Comparison of ENCODE assay signal across 20 cellular contexts in the genomic region with DNA sequence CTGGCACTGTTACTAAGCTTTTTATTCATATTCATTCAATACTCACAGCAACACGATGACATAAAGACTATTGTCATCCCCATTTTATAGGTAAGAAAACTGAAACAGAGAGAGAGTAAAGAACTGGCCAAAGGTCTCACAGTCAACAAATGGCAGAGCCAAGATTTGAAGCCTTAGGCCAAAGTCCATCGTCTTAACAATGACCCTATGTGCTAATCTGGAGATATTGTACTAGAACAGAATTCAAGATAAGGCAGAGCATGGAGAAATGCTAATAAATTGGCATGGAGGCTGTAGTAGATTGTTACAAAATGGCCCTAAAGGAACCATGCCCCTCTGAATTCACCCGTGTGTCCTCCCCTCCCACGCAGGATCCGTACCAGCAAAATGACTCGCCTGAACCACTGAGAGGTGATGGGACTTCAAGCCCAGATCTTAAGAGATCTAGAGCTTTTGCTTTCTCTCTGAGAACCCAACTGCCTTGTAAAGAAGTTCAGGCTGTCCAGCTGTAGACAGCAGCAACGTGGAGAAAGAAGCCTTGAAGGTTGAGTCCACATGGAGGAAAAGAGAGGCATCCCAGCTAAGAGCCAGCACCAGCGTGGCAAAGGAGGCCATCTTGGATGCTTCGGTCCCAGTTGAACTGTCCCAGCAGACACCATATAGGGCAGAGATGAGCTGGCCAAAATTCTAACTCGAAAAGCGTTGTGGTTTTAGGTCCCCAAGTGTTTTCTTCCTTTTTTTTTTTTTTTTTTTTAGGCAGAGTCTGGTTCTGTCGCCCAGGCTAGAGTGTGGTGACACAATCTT. TPM values are rescaled to one million over a fixed set of nuclear protein-coding genes. Genes with fewer than 3 reads are reported as not detected.
DNase-seq lines count a peak whose midpoint lies in the region; ATAC-seq, FAIRE-seq and TF ChIP-seq lines count a peak whose summit lies in the region.
"Had no signal": no experiment of that assay in that cellular context is flagged by ENCODE, and none has a peak within 500 bp of the region (broad histone marks: within the 10 kb centered on the region; RNA-seq: fewer than 3 reads in every experiment).

No MANE protein-coding gene starts in this region.

- no peak overlapping the region for H3K4me2 ChIP-seq in H1 (ENCODE audit: insufficient read depth in 1 of 2, low read depth in 2 of 2, low read length in 2 of 2)

- no peaks in the 10 kb centered on the region for H3K36me3 ChIP-seq in H1 (ENCODE audit: control insufficient read depth in 2 of 4, insufficient read depth in 4 of 4, low read length in 3 of 4)
- H3K36me3 ChIP-seq: right lobe of liver had no signal

- H3K79me1 ChIP-seq in H1 (ENCODE audit: low read depth, low read length) = no peaks in the 10 kb centered on the region

- FAIRE-seq in H1 (lab: Jason Lieb, UNC) = no peak
- FAIRE-seq: bronchial epithelial cell, islet of Langerhans had no signal

- no peak for TF ChIP-seq POLR2A in H1 (IDR thresholded peaks at IDR 0.05; ENCODE audit: control extremely low read depth in 1 of 2, low read depth in 2 of 2, low read length in 2 of 2)

- H4K8ac ChIP-seq in H1 (ENCODE audit: extremely low read depth, insufficient read depth, low read length) = no peak overlapping the region

- WGBS in H1 (ENCODE audit: extremely low coverage in 1 of 2, insufficient coverage in 1 of 2, insufficient read length in 1 of 2, insufficient replicate concordance in 2 of 2, low coverage in 1 of 2, low lambda C conversion rate in 2 of 2, missing lambda C conversion rate in 1 of 2), 2 experiments = 94% methylated on average over 9 of the region's 12 CpGs; no CpG with 5 or more reads in 1 of the 2 experiments

- no peaks in the 10 kb centered on the region for H3K9me3 Mint-ChIP-seq in activated naive CD8-positive, alpha-beta T cell treated with anti-CD3 and anti-CD28 coated beads, Interleukin-2, amount 50 U/mL, for 24 hours
- H3K9me3 Mint-ChIP-seq in activated naive CD8-positive, alpha-beta T cell treated with anti-CD3 and anti-CD28 coated beads for 36 hours = no peaks in the 10 kb centered on the region
- H3K9me3 Mint-ChIP-seq in stimulated activated naive CD8-positive, alpha-beta T cell treated with anti-CD3 and anti-CD28 coated beads, Interleukin-15, amount 100 ng/mL, for 72 hours = no peaks in the 10 kb centered on the region
- H3K9me3 Mint-ChIP-seq: HFFc6; stimulated activated memory B cell treated with anti-CD40 and anti-IgM and Interleukin-4, amounts not matched to agents 10 μg/mL and 1 μg/mL and 100 μg/mL, for 72 hours had no signal

- no peaks in the 10 kb centered on the region for H3K79me2 ChIP-seq in H1 (ENCODE audit: control insufficient read depth in 1 of 2, insufficient read depth in 2 of 2, low read length in 2 of 2)

- H3K27me3 Mint-ChIP-seq in activated naive CD8-positive, alpha-beta T cell treated with anti-CD3 and anti-CD28 coated beads, Interleukin-2, amount 50 U/mL, for 24 hours = peaks cover 5% of the 10 kb centered on the region
- H3K27me3 Mint-ChIP-seq in activated naive CD8-positive, alpha-beta T cell treated with anti-CD3 and anti-CD28 coated beads for 36 hours = no peaks in the 10 kb centered on the region
- H3K27me3 Mint-ChIP-seq in stimulated activated naive CD8-positive, alpha-beta T cell treated with anti-CD3 and anti-CD28 coated beads, Interleukin-15, amount 100 ng/mL, for 72 hours = no peaks in the 10 kb centered on the region
- H3K27me3 Mint-ChIP-seq: activated naive CD8-positive, alpha-beta T cell treated with anti-CD3 and anti-CD28 coated beads, Interleukin-2, amount 10 ng/mL, durations not matched to agents 7 days and 5 days; stimulated activated memory B cell treated with anti-CD40 and anti-IgM and Interleukin-4, amounts not matched to agents 10 μg/mL and 1 μg/mL and 100 μg/mL, for 72 hours had no signal

- H2BK5ac ChIP-seq in H1 (ENCODE audit: low read depth, low read length) = no peak overlapping the region

- H3K36me3 Mint-ChIP-seq in activated naive CD8-positive, alpha-beta T cell treated with anti-CD3 and anti-CD28 coated beads, Interleukin-2, amount 50 U/mL, for 24 hours (ENCODE audit: low read depth) = no peaks in the 10 kb centered on the region
- no peaks in the 10 kb centered on the region for H3K36me3 Mint-ChIP-seq in activated naive CD8-positive, alpha-beta T cell treated with anti-CD3 and anti-CD28 coated beads for 36 hours
- H3K36me3 Mint-ChIP-seq: stimulated activated memory B cell treated with anti-CD40 and anti-IgM and Interleukin-4, amounts not matched to agents 10 μg/mL and 1 μg/mL and 100 μg/mL, for 72 hours had no signal

- no peak overlapping the region for H3K9ac ChIP-seq in H1 (replicated peaks in 1 of 4; ENCODE audit: extremely low read depth in 1 of 4, low read depth in 3 of 4, low read length in 3 of 4)

- H3K27ac Mint-ChIP-seq in activated naive CD8-positive, alpha-beta T cell treated with anti-CD3 and anti-CD28 coated beads, Interleukin-2, amount 50 U/mL, for 24 hours = no peak overlapping the region
- no peak overlapping the region for H3K27ac Mint-ChIP-seq in activated naive CD8-positive, alpha-beta T cell treated with anti-CD3 and anti-CD28 coated beads for 36 hours
- no peak overlapping the region for H3K27ac Mint-ChIP-seq in stimulated activated naive CD8-positive, alpha-beta T cell treated with anti-CD3 and anti-CD28 coated beads, Interleukin-15, amount 100 ng/mL, for 72 hours
- H3K27ac Mint-ChIP-seq: activated naive CD8-positive, alpha-beta T cell treated with anti-CD3 and anti-CD28 coated beads, Interleukin-2, amount 10 ng/mL, durations not matched to agents 7 days and 5 days; HFFc6 had no signal

- TF ChIP-seq EP300 in H1 (IDR thresholded peaks at IDR 0.05; ENCODE audit: borderline replicate concordance in 1 of 2, low read depth in 2 of 2, low read length in 2 of 2) = no peak

- H3K23ac ChIP-seq in H1 (ENCODE audit: insufficient read length) = no peak overlapping the region

- no peak overlapping the region for H3K14ac ChIP-seq in H1 (ENCODE audit: insufficient read length)

- no peak for TF ChIP-seq CTCF in H1 (IDR thresholded peaks at IDR 0.05; ENCODE audit: control extremely low read depth in 1 of 3, insufficient read depth in 1 of 3, low read depth in 1 of 3, low read length in 3 of 3)

- H3K9me3 ChIP-seq in H1 (ENCODE audit: insufficient read depth in 2 of 2, low read depth in 1 of 2, low read length in 1 of 2) = no peaks in the 10 kb centered on the region
- H3K9me3 ChIP-seq: right lobe of liver had no signal

- H2AFZ ChIP-seq in H1 (ENCODE audit: low read length) = 0 out of 2 replicates have a peak overlapping the region, but pooled peaks have one; percentile 11

- no peak overlapping the region for H3K18ac ChIP-seq in H1 (ENCODE audit: extremely low read depth, low read length)

- H4K91ac ChIP-seq in H1 (replicated peaks; ENCODE audit: insufficient read length, low read length) = no peak overlapping the region

- peaks cover 17% of the 10 kb centered on the region for H3K4me1 Mint-ChIP-seq in activated naive CD8-positive, alpha-beta T cell treated with anti-CD3 and anti-CD28 coated beads, Interleukin-2, amount 50 U/mL, for 24 hours
- H3K4me1 Mint-ChIP-seq in activated naive CD8-positive, alpha-beta T cell treated with anti-CD3 and anti-CD28 coated beads for 36 hours = peaks cover 4% of the 10 kb centered on the region
- peaks cover 10% of the 10 kb centered on the region for H3K4me1 Mint-ChIP-seq in stimulated activated naive CD8-positive, alpha-beta T cell treated with anti-CD3 and anti-CD28 coated beads, Interleukin-15, amount 100 ng/mL, for 72 hours
- H3K4me1 Mint-ChIP-seq: activated naive CD8-positive, alpha-beta T cell treated with anti-CD3 and anti-CD28 coated beads, Interleukin-2, amount 10 ng/mL, durations not matched to agents 7 days and 5 days had no signal

- no peaks in the 10 kb centered on the region for H3K23me2 ChIP-seq in H1 (ENCODE audit: low read depth, low read length)

- POLR2A ChIA-PET in H1 (lab: Charles Lee; ENCODE audit: partially characterized antibody) = interaction anchor here (2.2 kb wide), 1 partner anchor 9 kb away, joined by 9 read pairs; no protein-coding TSS in a partner anchor

- H2AK5ac ChIP-seq in H1 (ENCODE audit: low read depth, low read length) = no peak overlapping the region

- H3K4ac ChIP-seq in H1 (replicated peaks; ENCODE audit: insufficient read length, low read depth, low read length) = no peak overlapping the region

- no peaks in the 10 kb centered on the region for H3K27me3 ChIP-seq in H1 (replicated peaks in 1 of 4; ENCODE audit: control insufficient read depth in 3 of 4, extremely low read depth in 1 of 4, insufficient read depth in 3 of 4, low read length in 3 of 4)
- H3K27me3 ChIP-seq: right lobe of liver had no signal

- peak; percentile 27 for DNase-seq in activated naive CD8-positive, alpha-beta T cell treated with anti-CD3 and anti-CD28 coated beads, Interleukin-2, amount 50 U/mL, for 24 hours
- DNase-seq in activated naive CD8-positive, alpha-beta T cell treated with anti-CD3 and anti-CD28 coated beads for 36 hours = no peak
- DNase-seq in NOMO-1 treated with DMSO at 0.1 percent for 48 hours (lab: John Stamatoyannopoulos, UW; ENCODE audit: unreplicated experiment) (peak; percentile 82), H1 (ENCODE audit: low read depth in 1 of 2, low spot score in 2 of 2) (no peak), SW480 (ENCODE audit: low spot score) (no peak), NCI-H510A treated with DMSO at 0.1 percent for 48 hours (lab: John Stamatoyannopoulos, UW) (no peak), GM19240 (ENCODE audit: insufficient read length, low spot score) (no peak)
- DNase-seq in stimulated activated naive CD8-positive, alpha-beta T cell treated with anti-CD3 and anti-CD28 coated beads, Interleukin-15, amount 100 ng/mL, for 72 hours = peak in 1 of 2 donors; percentile 27
- DNase-seq: activated naive CD8-positive, alpha-beta T cell treated with anti-CD3 and anti-CD28 coated beads, Interleukin-2, amount 10 ng/mL, durations not matched to agents 7 days and 5 days; DMS 273 treated with DMSO at 0.1 percent for 48 hours; head of caudate nucleus; HFFc6; NCI-H2171 treated with DMSO at 0.1 percent for 48 hours; stimulated activated CD4-positive, alpha-beta T cell treated with anti-CD3 and anti-CD28 coated beads, Interleukin-4, amount 100 ng/mL, for 4 hours; T1000 had no signal

- no peak overlapping the region for H3K4me3 Mint-ChIP-seq in activated naive CD8-positive, alpha-beta T cell treated with anti-CD3 and anti-CD28 coated beads, Interleukin-2, amount 50 U/mL, for 24 hours
- H3K4me3 Mint-ChIP-seq in activated naive CD8-positive, alpha-beta T cell treated with anti-CD3 and anti-CD28 coated beads for 36 hours = no peak overlapping the region
- H3K4me3 Mint-ChIP-seq in stimulated activated naive CD8-positive, alpha-beta T cell treated with anti-CD3 and anti-CD28 coated beads, Interleukin-15, amount 100 ng/mL, for 72 hours = peak overlapping the region in 1 of 2 donors; percentile 18
- H3K4me3 Mint-ChIP-seq: activated naive CD8-positive, alpha-beta T cell treated with anti-CD3 and anti-CD28 coated beads, Interleukin-2, amount 10 ng/mL, durations not matched to agents 7 days and 5 days; HFFc6; stimulated activated memory B cell treated with anti-CD40 and anti-IgM and Interleukin-4, amounts not matched to agents 10 μg/mL and 1 μg/mL and 100 μg/mL, for 72 hours had no signal

- H3K4me1 ChIP-seq in H1 (replicated peaks in 1 of 4; ENCODE audit: control insufficient read depth in 3 of 4, insufficient read depth in 4 of 4, low read length in 3 of 4) = peaks cover 0 to 3% (median 0%) of the 10 kb centered on the region in 4 experiments; a peak in 1 of 7 replicates

- CTCF ChIA-PET in H1 (lab: Charles Lee; ENCODE audit: partially characterized antibody) = interaction anchor here (1.0 to 1.2 kb wide), 3 partner anchors 9 to 35 kb away, joined by 3 read pairs; no protein-coding TSS in a partner anchor

- no peak overlapping the region for H2BK20ac ChIP-seq in H1 (ENCODE audit: low read length)

- no peak overlapping the region for H4K5ac ChIP-seq in H1 (ENCODE audit: insufficient read length, low read depth, low read length)

- no peaks in the 10 kb centered on the region for H4K20me1 ChIP-seq in H1 (replicated peaks in 1 of 2; ENCODE audit: control insufficient read depth in 1 of 2, insufficient read depth in 2 of 2, low read length in 2 of 2)

- ATAC-seq in activated naive CD8-positive, alpha-beta T cell treated with anti-CD3 and anti-CD28 coated beads, Interleukin-2, amount 50 U/mL, for 24 hours = peak; percentile 78
- ATAC-seq in stimulated activated naive CD8-positive, alpha-beta T cell treated with anti-CD3 and anti-CD28 coated beads, Interleukin-15, amount 100 ng/mL, for 72 hours = peak; percentile 72
- ATAC-seq: right lobe of liver; Right ventricle myocardium inferior; stimulated activated memory B cell treated with anti-CD40 and anti-IgM and Interleukin-4, amounts not matched to agents 10 μg/mL and 1 μg/mL and 100 μg/mL, for 72 hours had no signal

- H2BK12ac ChIP-seq in H1 (ENCODE audit: low read depth, low read length) = no peak overlapping the region

- H3K56ac ChIP-seq in H1 (replicated peaks; ENCODE audit: insufficient read length, low read depth, low read length) = no peak overlapping the region

- no peak overlapping the region for H3K4me3 ChIP-seq in H1 (ENCODE audit: extremely low read depth in 1 of 4, insufficient read depth in 2 of 4, low read depth in 3 of 4, low read length in 4 of 4)
- H3K4me3 ChIP-seq: right lobe of liver had no signal

- no peak for TF ChIP-seq RAD21 in H1 (IDR thresholded peaks at IDR 0.05 in 1 of 2, conservative IDR thresholded peaks at IDR 0.05 in 1 of 2; ENCODE audit: low read depth in 2 of 2, low read length in 2 of 2)

- no peak overlapping the region for H3K27ac ChIP-seq in H1 (ENCODE audit: low read depth, low read length)
- H3K27ac ChIP-seq: right lobe of liver had no signal

- H2BK15ac ChIP-seq in H1 (ENCODE audit: low read length) = no peak overlapping the region

- no peak overlapping the region for H2BK120ac ChIP-seq in H1 (replicated peaks; ENCODE audit: low read depth, low read length)

RNA-seq across cellular contexts. Expression of gene RBM47, which starts 52.8 kb away (rescaled TPM):
- total RNA-seq in activated naive CD8-positive, alpha-beta T cell treated with anti-CD3 and anti-CD28 coated beads for 36 hours = under 1 TPM; 0.16 to 0.22 TPM
- 73.1 and 78.9 TPM in 2 replicates for total RNA-seq in H1 (2021; fragmentation: NEBNext Ultra II Directional; extraction: Animal tissue kit (Norgen Biotek cat#: 25700))
- polyA plus RNA-seq in H1 (2011; rRNA removed) = 42.8 and 67.6 TPM in 2 replicates
- polyA plus RNA-seq in H1 (2011; cell fraction: cytosol; rRNA removed) = 66.0 TPM
- polyA plus RNA-seq in H1 (2011; cell fraction: nucleus; rRNA removed) = 101 TPM
- polyA plus RNA-seq in H1 (2012, experiment 1 of 2) = 31.2 to 39.0 TPM (median 33.4 TPM) in 4 replicates
- polyA plus RNA-seq in H1 (2012, experiment 2 of 2) = 15.2 TPM
- polyA plus RNA-seq in H1 (2013, experiment 1 of 2) = 49.4 TPM
- 50.7 TPM for polyA plus RNA-seq in H1 (2013, experiment 2 of 2)
- polyA minus RNA-seq in H1 (2011; rRNA and poly(A)+ RNA removed) = 41.2 and 61.3 TPM in 2 replicates
- 53.3 TPM for polyA minus RNA-seq in H1 (2011; cell fraction: cytosol; rRNA and poly(A)+ RNA removed)
- polyA minus RNA-seq in H1 (2011; cell fraction: nucleus; rRNA and poly(A)+ RNA removed) = 66.1 TPM

Comparison
In these comparisons a context has a peak if more than half of its experiments do, and no peak if none do; other contexts are left out.
1. DNase-seq: peak in activated naive CD8-positive, alpha-beta T cell treated with anti-CD3 and anti-CD28 coated beads, Interleukin-2, amount 50 U/mL, for 24 hours (single experiment) and NOMO-1 treated with DMSO at 0.1 percent for 48 hours (single experiment); none in activated naive CD8-positive, alpha-beta T cell treated with anti-CD3 and anti-CD28 coated beads for 36 hours (single experiment), H1 (0 of 2), SW480 (single experiment), NCI-H510A treated with DMSO at 0.1 percent for 48 hours (single experiment) and GM19240 (single experiment).
2. RNA of gene RBM47, which starts 52.8 kb away (total RNA-seq): 73.1 to 78.9 TPM in H1; 0.16 to 0.22 TPM in activated naive CD8-positive, alpha-beta T cell treated with anti-CD3 and anti-CD28 coated beads for 36 hours; every median in the first group is over 10 times any median in the second.